Comparison of ENCODE assay signal across 8 cellular contexts in genomic region chr9:131530930-131531832, GRCh38. TPM values are rescaled to one million over a fixed set of nuclear protein-coding genes. Genes with fewer than 3 reads are reported as not detected.
DNase-seq lines count a peak whose midpoint lies in the region; ATAC-seq and TF ChIP-seq lines count a peak whose summit lies in the region.

Gene UCK1 (minus strand): TSS chr9:131531263. CDS start chr9:131531174, 89 bp downstream.

- peaks cover 12% of the 10 kb centered on the region for H3K79me2 ChIP-seq in fibroblast of lung (ENCODE audit: control insufficient read depth, insufficient read depth, low read length)

- H3K27ac ChIP-seq in fibroblast of lung (ENCODE audit: insufficient read depth, low read length), result peak within 1 kb of the TSS; percentile 59
- peak within 1 kb of the TSS; percentile 90 for H3K27ac ChIP-seq in naive thymus-derived CD4-positive, alpha-beta T cell (ENCODE audit: low read depth, low read length)

- CTCF ChIA-PET in naive thymus-derived CD4-positive, alpha-beta T cell (lab: Charles Lee), result no interaction called here

- H3K9me3 ChIP-seq in fibroblast of lung (ENCODE audit: control insufficient read depth, insufficient read depth, low read depth, low read length), result no peaks in the 10 kb centered on the region
- no peaks in the 10 kb centered on the region for H3K9me3 ChIP-seq in naive thymus-derived CD4-positive, alpha-beta T cell (ENCODE audit: control insufficient read depth in 2 of 3, low read length in 3 of 3)

- peak within 1 kb of the TSS; percentile 33 for H3K27ac Mint-ChIP-seq in activated T-helper 17 cell treated with anti-CD3 and anti-CD28 coated beads, Interleukin-2, amount 50 U/mL, for 72 hours
- H3K27ac Mint-ChIP-seq in naive thymus-derived CD4-positive, alpha-beta T cell, result peak within 1 kb of the TSS in 6 of 9 donors; percentile 46 to 85 (median 68)
- peak within 1 kb of the TSS; percentile 62 for H3K27ac Mint-ChIP-seq in stimulated activated memory B cell treated with anti-CD40 and anti-IgM and Interleukin-4, amounts not matched to agents 10 μg/mL and 1 μg/mL and 100 μg/mL, for 72 hours

- H3K27me3 ChIP-seq in fibroblast of lung (ENCODE audit: control insufficient read depth, insufficient read depth, low read length), result no peaks in the 10 kb centered on the region
- H3K27me3 ChIP-seq in naive thymus-derived CD4-positive, alpha-beta T cell (ENCODE audit: control insufficient read depth in 2 of 2, insufficient read depth in 2 of 2, low read length in 2 of 2), result no peaks in the 10 kb centered on the region

- peak within 1 kb of the TSS; percentile 95 for H3K4me2 ChIP-seq in fibroblast of lung (ENCODE audit: extremely low read depth, insufficient read depth, low read length)

- peak within 1 kb of the TSS; percentile 84 for H2AFZ ChIP-seq in fibroblast of lung (ENCODE audit: low read length)

- peaks cover 6% of the 10 kb centered on the region for H3K4me1 Mint-ChIP-seq in activated T-helper 17 cell treated with anti-CD3 and anti-CD28 coated beads, Interleukin-2, amount 50 U/mL, for 72 hours
- H3K4me1 Mint-ChIP-seq in naive thymus-derived CD4-positive, alpha-beta T cell, result peaks cover 15 to 46% (median 34%) of the 10 kb centered on the region in 7 donors
- peaks cover 20% of the 10 kb centered on the region for H3K4me1 Mint-ChIP-seq in stimulated activated memory B cell treated with anti-CD40 and anti-IgM and Interleukin-4, amounts not matched to agents 10 μg/mL and 1 μg/mL and 100 μg/mL, for 72 hours

- H3K4me3 Mint-ChIP-seq in activated T-helper 17 cell treated with anti-CD3 and anti-CD28 coated beads, Interleukin-2, amount 50 U/mL, for 72 hours, result peak within 1 kb of the TSS; percentile 68
- H3K4me3 Mint-ChIP-seq in naive thymus-derived CD4-positive, alpha-beta T cell, result peak within 1 kb of the TSS; percentile 59 to 84 (median 77)
- peak within 1 kb of the TSS; percentile 79 for H3K4me3 Mint-ChIP-seq in stimulated activated memory B cell treated with anti-CD40 and anti-IgM and Interleukin-4, amounts not matched to agents 10 μg/mL and 1 μg/mL and 100 μg/mL, for 72 hours

- H3K27me3 Mint-ChIP-seq in activated T-helper 17 cell treated with anti-CD3 and anti-CD28 coated beads, Interleukin-2, amount 50 U/mL, for 72 hours, result no peaks in the 10 kb centered on the region
- no peaks in the 10 kb centered on the region for H3K27me3 Mint-ChIP-seq in naive thymus-derived CD4-positive, alpha-beta T cell
- no peaks in the 10 kb centered on the region for H3K27me3 Mint-ChIP-seq in stimulated activated memory B cell treated with anti-CD40 and anti-IgM and Interleukin-4, amounts not matched to agents 10 μg/mL and 1 μg/mL and 100 μg/mL, for 72 hours

- POLR2A ChIA-PET in naive thymus-derived CD4-positive, alpha-beta T cell (lab: Charles Lee), result interaction anchor here (0.6 to 1.7 kb wide), 5 partner anchors 31 to 182 kb away, joined by 3 to 6 read pairs (median 4); no protein-coding TSS in a partner anchor

- H3K9me3 Mint-ChIP-seq in activated T-helper 17 cell treated with anti-CD3 and anti-CD28 coated beads, Interleukin-2, amount 50 U/mL, for 72 hours, result no peaks in the 10 kb centered on the region
- peaks cover 0 to 2% (median 0%) of the 10 kb centered on the region in 11 donors for H3K9me3 Mint-ChIP-seq in naive thymus-derived CD4-positive, alpha-beta T cell
- no peaks in the 10 kb centered on the region for H3K9me3 Mint-ChIP-seq in stimulated activated memory B cell treated with anti-CD40 and anti-IgM and Interleukin-4, amounts not matched to agents 10 μg/mL and 1 μg/mL and 100 μg/mL, for 72 hours

- DNase-seq in DMS79 (lab: John Stamatoyannopoulos, UW) (peak; percentile 77), KG1 (lab: John Stamatoyannopoulos, UW) (peak; percentile 44), RPMI7951 (ENCODE audit: low read depth) (peak; percentile 73), fibroblast of lung (ENCODE audit: low read depth in 2 of 2) (peak; percentile 73 to 79)
- peak; percentile 58 to 84 (median 71) for DNase-seq in naive thymus-derived CD4-positive, alpha-beta T cell

- H3K9ac ChIP-seq in fibroblast of lung (ENCODE audit: insufficient read depth, low read length), result peak within 1 kb of the TSS; percentile 80

- H4K20me1 ChIP-seq in fibroblast of lung (ENCODE audit: control insufficient read depth, extremely low read depth, insufficient read depth, low read length), result no peaks in the 10 kb centered on the region

- peaks cover 32% of the 10 kb centered on the region for H3K36me3 Mint-ChIP-seq in activated T-helper 17 cell treated with anti-CD3 and anti-CD28 coated beads, Interleukin-2, amount 50 U/mL, for 72 hours (ENCODE audit: low read depth)
- peaks cover 0 to 13% (median 5%) of the 10 kb centered on the region in 5 donors for H3K36me3 Mint-ChIP-seq in naive thymus-derived CD4-positive, alpha-beta T cell
- H3K36me3 Mint-ChIP-seq in stimulated activated memory B cell treated with anti-CD40 and anti-IgM and Interleukin-4, amounts not matched to agents 10 μg/mL and 1 μg/mL and 100 μg/mL, for 72 hours, result peaks cover 20% of the 10 kb centered on the region

- TF ChIP-seq CTCF in fibroblast of lung (conservative IDR thresholded peaks at IDR 0.05 in 1 of 2, IDR thresholded peaks at IDR 0.05 in 1 of 2; ENCODE audit: low read depth in 1 of 2, low read length in 2 of 2), result no peak

- H3K4me3 ChIP-seq in fibroblast of lung (replicated peaks in 1 of 4; ENCODE audit: control extremely low read depth in 1 of 4, insufficient read depth in 1 of 4, low read depth in 3 of 4, low read length in 4 of 4), result peak within 1 kb of the TSS; percentile 66 to 80 (median 76)
- peak within 1 kb of the TSS; percentile 63 for H3K4me3 ChIP-seq in naive thymus-derived CD4-positive, alpha-beta T cell (ENCODE audit: low read length)

- peaks cover 2% of the 10 kb centered on the region for H3K4me1 ChIP-seq in fibroblast of lung (ENCODE audit: control insufficient read depth, extremely low read depth, insufficient read depth, low read length)
- H3K4me1 ChIP-seq in naive thymus-derived CD4-positive, alpha-beta T cell (ENCODE audit: control insufficient read depth in 2 of 2, insufficient read depth in 2 of 2, low read length in 2 of 2), result peaks cover 21 to 30% of the 10 kb centered on the region in 2 donors

- peak; percentile 76 for ATAC-seq in GM21576 (IDR thresholded peaks at IDR 0.05; ENCODE audit: unreplicated experiment)
- ATAC-seq in activated T-helper 17 cell treated with anti-CD3 and anti-CD28 coated beads, Interleukin-2, amount 50 U/mL, for 72 hours (replicated peaks), result peak; percentile 100
- ATAC-seq in naive thymus-derived CD4-positive, alpha-beta T cell, result peak; percentile 97
- ATAC-seq in stimulated activated memory B cell treated with anti-CD40 and anti-IgM and Interleukin-4, amounts not matched to agents 10 μg/mL and 1 μg/mL and 100 μg/mL, for 72 hours, result peak; percentile 94

- intact Hi-C loops in naive thymus-derived CD4-positive, alpha-beta T cell (cut with micrococcal nuclease), result loop anchor here (1.0 to 10.0 kb wide), 9 partner anchors 28 to 824 kb away; partner anchors contain the start of genes NUP214 (in 2 of the 2), POMT1 (in 2 of the 2), RAPGEF1 (in 1 of the 2) and SETX (in 1 of the 2)

- H3K36me3 ChIP-seq in fibroblast of lung (ENCODE audit: control insufficient read depth, insufficient read depth, low read length), result peaks cover 15% of the 10 kb centered on the region
- peaks cover 0 to 39% (median under 1%) of the 10 kb centered on the region in 3 experiments for H3K36me3 ChIP-seq in naive thymus-derived CD4-positive, alpha-beta T cell (ENCODE audit: control insufficient read depth in 2 of 3, insufficient read depth in 3 of 3, low read length in 3 of 3)

RNA-seq across cellular contexts. Expression of gene UCK1, which starts in this region (rescaled TPM):
- total RNA-seq in RPMI7951 (2014; rRNA removed; shearing (Covaris generic)), result 18.5 and 19.6 TPM in 2 replicates
- 10 to 100 TPM; 22.1 to 23.7 TPM for total RNA-seq in activated T-helper 17 cell treated with anti-CD3 and anti-CD28 coated beads, Interleukin-2, amount 50 U/mL, for 72 hours
- 20.3 and 22.3 TPM in 2 replicates for total RNA-seq in fibroblast of lung
- polyA plus RNA-seq in fibroblast of lung, result 20.9 and 25.9 TPM in 2 replicates
- polyA plus RNA-seq in fibroblast of lung (2012), result 22.6 and 28.3 TPM in 2 replicates
- polyA minus RNA-seq in fibroblast of lung (ENCODE audit: low replicate concordance), result 31.7 and 57.0 TPM in 2 replicates
- 10 to 100 TPM; 21.8 to 40.1 (median 29.3) TPM for total RNA-seq in naive thymus-derived CD4-positive, alpha-beta T cell
- 10 to 100 TPM; 21.2 to 32.8 TPM for polyA plus RNA-seq in naive thymus-derived CD4-positive, alpha-beta T cell

Comparison
In these comparisons a context has a peak if more than half of its experiments do, and no peak if none do; other contexts are left out.
1. Peak in every context shown above with its lines: DNase-seq, ATAC-seq, H3K4me3 ChIP-seq and H3K27ac ChIP-seq.